In genomic region chr20:23657202-23657601, GRCh38 we compare ENCODE assay signal across 36 cellular contexts. TPM values are rescaled to one million over a fixed set of nuclear protein-coding genes. Genes with fewer than 3 reads are reported as not detected.
"Had no signal": no experiment of that assay in that cellular context is flagged by ENCODE, and none has a peak within 500 bp of the region (broad histone marks: within the 10 kb centered on the region; RNA-seq: fewer than 3 reads in every experiment).

No MANE protein-coding gene starts in this region.

- DNase-seq: activated CD4-positive, alpha-beta memory T cell treated with anti-CD3 and anti-CD28 coated beads, Interleukin-2, amount 10 ng/mL, durations not matched to agents 7 days and 5 days; activated CD4-positive, alpha-beta T cell treated with anti-CD3 and anti-CD28 coated beads for 1 hour; activated CD4-positive, alpha-beta T cell treated with anti-CD3 and anti-CD28 coated beads for 48 hours; activated CD4-positive, CD25-positive, alpha-beta regulatory T cell; activated CD8-positive, alpha-beta memory T cell treated with anti-CD3 and anti-CD28 coated beads for 24 hours; activated effector memory CD4-positive, alpha-beta T cell treated with anti-CD3 and anti-CD28 coated beads, Interleukin-2, amount 50 U/mL, for 16 hours; activated naive CD4-positive, alpha-beta T cell; activated naive CD8-positive, alpha-beta T cell treated with anti-CD3 and anti-CD28 coated beads, Interleukin-2, amount 10 ng/mL, durations not matched to agents 7 days and 5 days; activated T-cell treated with anti-CD3 and anti-CD28 coated beads, Interleukin-2, amount 50 U/mL, for 1 hour; activated T-cell treated with anti-CD3 and anti-CD28 coated beads, Interleukin-2, amount 50 U/mL, for 72 hours; Karpas-422; KBM-7; NCI-H1105; NCI-H1417 treated with DMSO at 0.1 percent for 48 hours; NCI-H1694 treated with DMSO at 0.1 percent for 48 hours; NCI-H2029; NCI-H345; NCI-H524 treated with DMSO at 0.1 percent for 48 hours; NK-92 treated with Interleukin-12 subunit alpha and Interleukin-12 subunit beta, amount 100 ng/mL, for 24 hours; PC-3; Peyer's patch; RPMI8226; SIG-M5; T-helper 1 cell; T-helper 2 cell; T-helper 9 cell had no signal

- H3K4me3 ChIP-seq: ascending aorta, breast epithelium, Peyer's patch had no signal

- H3K4me3 Mint-ChIP-seq: activated CD4-positive, alpha-beta memory T cell treated with anti-CD3 and anti-CD28 coated beads, Interleukin-2, amount 10 ng/mL, durations not matched to agents 7 days and 5 days; activated naive CD4-positive, alpha-beta T cell treated with anti-CD3 and anti-CD28 coated beads, Interleukin-2, amount 50 U/mL, for 24 hours; activated naive CD8-positive, alpha-beta T cell treated with anti-CD3 and anti-CD28 coated beads, Interleukin-2, amount 10 ng/mL, durations not matched to agents 7 days and 5 days; activated T-cell treated with anti-CD3 and anti-CD28 coated beads, Interleukin-2, amount 50 U/mL, for 72 hours; activated T-helper 17 cell treated with anti-CD3 and anti-CD28 coated beads, Interleukin-2, amount 50 U/mL, for 72 hours had no signal

- H3K27ac Mint-ChIP-seq: activated CD4-positive, alpha-beta memory T cell treated with anti-CD3 and anti-CD28 coated beads, Interleukin-2, amount 10 ng/mL, durations not matched to agents 7 days and 5 days; activated naive CD4-positive, alpha-beta T cell treated with anti-CD3 and anti-CD28 coated beads, Interleukin-2, amount 50 U/mL, for 24 hours; activated naive CD8-positive, alpha-beta T cell treated with anti-CD3 and anti-CD28 coated beads, Interleukin-2, amount 10 ng/mL, durations not matched to agents 7 days and 5 days; activated T-cell treated with anti-CD3 and anti-CD28 coated beads, Interleukin-2, amount 50 U/mL, for 72 hours; activated T-helper 17 cell treated with anti-CD3 and anti-CD28 coated beads, Interleukin-2, amount 50 U/mL, for 72 hours had no signal

- H3K27ac ChIP-seq: Peyer's patch, VCaP had no signal

- H3K36me3 Mint-ChIP-seq: activated naive CD4-positive, alpha-beta T cell treated with anti-CD3 and anti-CD28 coated beads, Interleukin-2, amount 50 U/mL, for 24 hours; activated naive CD8-positive, alpha-beta T cell treated with anti-CD3 and anti-CD28 coated beads, Interleukin-2, amount 10 ng/mL, durations not matched to agents 7 days and 5 days had no signal

- H3K9me3 ChIP-seq: ascending aorta, breast epithelium, Peyer's patch had no signal

- H3K27me3 ChIP-seq: ascending aorta, breast epithelium, Peyer's patch had no signal

- H3K9me3 Mint-ChIP-seq: activated CD4-positive, alpha-beta memory T cell treated with anti-CD3 and anti-CD28 coated beads, Interleukin-2, amount 10 ng/mL, durations not matched to agents 7 days and 5 days; activated naive CD4-positive, alpha-beta T cell treated with anti-CD3 and anti-CD28 coated beads, Interleukin-2, amount 50 U/mL, for 24 hours; activated naive CD8-positive, alpha-beta T cell treated with anti-CD3 and anti-CD28 coated beads, Interleukin-2, amount 10 ng/mL, durations not matched to agents 7 days and 5 days; activated T-cell treated with anti-CD3 and anti-CD28 coated beads, Interleukin-2, amount 50 U/mL, for 72 hours; activated T-helper 17 cell treated with anti-CD3 and anti-CD28 coated beads, Interleukin-2, amount 50 U/mL, for 72 hours had no signal

- H3K36me3 ChIP-seq: ascending aorta, breast epithelium, Peyer's patch had no signal

- H3K4me1 Mint-ChIP-seq: activated CD4-positive, alpha-beta memory T cell treated with anti-CD3 and anti-CD28 coated beads, Interleukin-2, amount 10 ng/mL, durations not matched to agents 7 days and 5 days; activated naive CD4-positive, alpha-beta T cell treated with anti-CD3 and anti-CD28 coated beads, Interleukin-2, amount 50 U/mL, for 24 hours; activated naive CD8-positive, alpha-beta T cell treated with anti-CD3 and anti-CD28 coated beads, Interleukin-2, amount 10 ng/mL, durations not matched to agents 7 days and 5 days; activated T-helper 17 cell treated with anti-CD3 and anti-CD28 coated beads, Interleukin-2, amount 50 U/mL, for 72 hours had no signal

- ATAC-seq: activated T-cell treated with anti-CD3 and anti-CD28 coated beads, Interleukin-2, amount 50 U/mL, for 72 hours; activated T-helper 17 cell treated with anti-CD3 and anti-CD28 coated beads, Interleukin-2, amount 50 U/mL, for 72 hours; PC-3; SK-N-SH treated with all-trans-retinoic acid at 6 μM for 48 hours had no signal

RNA-seq across cellular contexts. Expression of gene CST3, which starts 19.4 kb away (rescaled TPM):
- total RNA-seq: activated T-helper 17 cell treated with anti-CD3 and anti-CD28 coated beads, Interleukin-2, amount 50 U/mL, for 72 hours had no signal

RNA-seq across cellular contexts. Expression of gene CST4, which starts 31.6 kb away (rescaled TPM):
- total RNA-seq: activated CD4-positive, alpha-beta memory T cell treated with anti-CD3 and anti-CD28 coated beads, Interleukin-2, amount 10 ng/mL, durations not matched to agents 7 days and 5 days; activated naive CD8-positive, alpha-beta T cell treated with anti-CD3 and anti-CD28 coated beads, Interleukin-2, amount 10 ng/mL, durations not matched to agents 7 days and 5 days; activated T-cell treated with anti-CD3 and anti-CD28 coated beads, Interleukin-2, amount 50 U/mL, for 72 hours; activated T-helper 17 cell treated with anti-CD3 and anti-CD28 coated beads, Interleukin-2, amount 50 U/mL, for 72 hours; ascending aorta; breast epithelium; cardiac septum; MCF 10A; Peyer's patch; SK-MEL-5 had no signal

RNA-seq across cellular contexts. Expression of gene CST9, which starts 51.5 kb away (rescaled TPM):
- total RNA-seq: activated CD4-positive, alpha-beta memory T cell treated with anti-CD3 and anti-CD28 coated beads, Interleukin-2, amount 10 ng/mL, durations not matched to agents 7 days and 5 days; activated naive CD8-positive, alpha-beta T cell treated with anti-CD3 and anti-CD28 coated beads, Interleukin-2, amount 10 ng/mL, durations not matched to agents 7 days and 5 days; activated T-cell treated with anti-CD3 and anti-CD28 coated beads, Interleukin-2, amount 50 U/mL, for 72 hours; activated T-helper 17 cell treated with anti-CD3 and anti-CD28 coated beads, Interleukin-2, amount 50 U/mL, for 72 hours; ascending aorta; cardiac septum; MCF 10A; NCI-H460; PC-3; Peyer's patch; SK-MEL-5 had no signal
